In genomic region chr7:46759711-46760480, GRCh38 we compare ENCODE assay signal across 17 cellular contexts.
A peak's percentile ranks its signal among the peaks of the same experiment; 100 is the strongest.
DNase-seq lines count a peak whose midpoint lies in the region; ATAC-seq and TF ChIP-seq lines count a peak whose summit lies in the region.
"Had no signal": no experiment of that assay in that cellular context is flagged by ENCODE, and none has a peak within 500 bp of the region (broad histone marks: within the 10 kb centered on the region; RNA-seq: fewer than 3 reads in every experiment).

No MANE protein-coding gene starts in this region.

- no peaks in the 10 kb centered on the region for H3K36me3 ChIP-seq in neural progenitor cell
- H3K36me3 ChIP-seq: sigmoid colon, WERI-Rb-1 had no signal

- no peaks in the 10 kb centered on the region for H3K9me3 Mint-ChIP-seq in HFFc6
- H3K9me3 Mint-ChIP-seq in activated naive CD4-positive, alpha-beta T cell treated with anti-CD3 and anti-CD28 coated beads for 36 hours, result peaks cover 9% of the 10 kb centered on the region
- no peaks in the 10 kb centered on the region for H3K9me3 Mint-ChIP-seq in neural progenitor cell

- ATAC-seq in HG03139 (IDR thresholded peaks at IDR 0.05; ENCODE audit: unreplicated experiment), result no peak

- no peaks in the 10 kb centered on the region for H3K79me2 ChIP-seq in neural progenitor cell (ENCODE audit: low read depth)

- H3K4me3 Mint-ChIP-seq in HFFc6 (no peak overlapping the region), neural progenitor cell (no peak overlapping the region)
- H3K4me3 Mint-ChIP-seq in activated naive CD4-positive, alpha-beta T cell treated with anti-CD3 and anti-CD28 coated beads for 36 hours, result no peak overlapping the region

- H3K9me3 ChIP-seq in neural progenitor cell (ENCODE audit: low read depth), result no peaks in the 10 kb centered on the region
- H3K9me3 ChIP-seq: sigmoid colon had no signal

- TF ChIP-seq CTCF in AG09309 (IDR thresholded peaks at IDR 0.05; ENCODE audit: control insufficient read depth, insufficient read depth, low read depth, low read length, missing control alignments), result no peak
- TF ChIP-seq CTCF in HFFc6 (IDR thresholded peaks at IDR 0.05), result no peak
- no peak for TF ChIP-seq CTCF in fibroblast of the aortic adventitia (IDR thresholded peaks at IDR 0.05; ENCODE audit: insufficient read depth, low read length)
- no peak for TF ChIP-seq CTCF in neural progenitor cell (IDR thresholded peaks at IDR 0.05)

- H3K9ac ChIP-seq in neural progenitor cell, result no peak overlapping the region

- no peaks in the 10 kb centered on the region for H4K20me1 ChIP-seq in neural progenitor cell (ENCODE audit: low read depth)

- H3K36me3 Mint-ChIP-seq in HFFc6 (ENCODE audit: low read depth) (0 out of 2 replicates have a peak, but pooled peaks cover 3% of the 10 kb centered on the region), neural progenitor cell (no peaks in the 10 kb centered on the region)
- no peaks in the 10 kb centered on the region for H3K36me3 Mint-ChIP-seq in activated naive CD4-positive, alpha-beta T cell treated with anti-CD3 and anti-CD28 coated beads for 36 hours (ENCODE audit: low read depth)

- no peak overlapping the region for H2AFZ ChIP-seq in neural progenitor cell (replicated peaks)

- H3K27ac ChIP-seq in neural progenitor cell, result no peak overlapping the region
- H3K27ac ChIP-seq: coronary artery, sigmoid colon, WERI-Rb-1 had no signal

- no peaks in the 10 kb centered on the region for H3K4me1 ChIP-seq in neural progenitor cell

- peaks cover 37% of the 10 kb centered on the region for H3K4me1 Mint-ChIP-seq in HFFc6 (ENCODE audit: low read depth)
- H3K4me1 Mint-ChIP-seq in activated naive CD4-positive, alpha-beta T cell treated with anti-CD3 and anti-CD28 coated beads for 36 hours (ENCODE audit: low read depth), result no peaks in the 10 kb centered on the region
- no peaks in the 10 kb centered on the region for H3K4me1 Mint-ChIP-seq in neural progenitor cell

- no peak overlapping the region for H3K4me3 ChIP-seq in AG09309 (ENCODE audit: control insufficient read depth, low read depth, low read length)
- H3K4me3 ChIP-seq in fibroblast of the aortic adventitia (ENCODE audit: low read depth, low read length), result no peak overlapping the region
- H3K4me3 ChIP-seq in neural progenitor cell, result no peak overlapping the region
- H3K4me3 ChIP-seq: coronary artery, sigmoid colon had no signal

- H3F3A ChIP-seq in neural progenitor cell (ENCODE audit: low read depth), result no peaks in the 10 kb centered on the region

- CTCF ChIA-PET in activated naive CD4-positive, alpha-beta T cell treated with anti-CD3 and anti-CD28 coated beads for 36 hours (lab: Charles Lee), result no interaction called here

- H3K27me3 Mint-ChIP-seq in HFFc6 (ENCODE audit: insufficient read depth), result no peaks in the 10 kb centered on the region
- no peaks in the 10 kb centered on the region for H3K27me3 Mint-ChIP-seq in activated naive CD4-positive, alpha-beta T cell treated with anti-CD3 and anti-CD28 coated beads for 36 hours (ENCODE audit: low read depth)
- H3K27me3 Mint-ChIP-seq in neural progenitor cell (ENCODE audit: insufficient read depth, low read depth), result no peaks in the 10 kb centered on the region

- intact Hi-C loops in activated naive CD4-positive, alpha-beta T cell treated with anti-CD3 and anti-CD28 coated beads for 36 hours (cut with micrococcal nuclease), result no loop called here

- DNase-seq in AG09309 (ENCODE audit: low read depth) (peak; percentile 49), HFFc6 (peak; percentile 39), astrocyte of the hippocampus (ENCODE audit: low read depth, low spot score) (peak; percentile 60), fibroblast of the aortic adventitia (ENCODE audit: low read depth) (peak; percentile 67), SHP77 treated with DMSO at 0.1 percent for 48 hours (lab: John Stamatoyannopoulos, UW) (no peak), neural progenitor cell (ENCODE audit: low spot score) (no peak)
- no peak for DNase-seq in activated naive CD4-positive, alpha-beta T cell treated with anti-CD3 and anti-CD28 coated beads for 36 hours
- DNase-seq: amygdala; Calu3; kidney; NCI-H1048; sigmoid colon; stimulated activated CD4-positive, alpha-beta T cell treated with anti-CD3 and anti-CD28 coated beads, Interleukin-2, amount 100 ng/mL, for 24 hours; WERI-Rb-1 had no signal

- no peak overlapping the region for H3K27ac Mint-ChIP-seq in HFFc6
- H3K27ac Mint-ChIP-seq in activated naive CD4-positive, alpha-beta T cell treated with anti-CD3 and anti-CD28 coated beads for 36 hours, result no peak overlapping the region
- H3K27ac Mint-ChIP-seq in neural progenitor cell, result no peak overlapping the region
- H3K27ac Mint-ChIP-seq: activated T-helper 2 cell treated with anti-CD3 and anti-CD28 coated beads, Interferon-gamma antibody, Interleukin-2, Interleukin-4, amounts not matched to agents 10 μg/mL and 5 μg/mL and 100 μg/mL, durations not matched to agents 14 hours and 24 hours and 36 hours had no signal

- H3K4me2 ChIP-seq in neural progenitor cell, result no peak overlapping the region

- H3K27me3 ChIP-seq in neural progenitor cell, result no peaks in the 10 kb centered on the region
- H3K27me3 ChIP-seq: sigmoid colon had no signal

Comparison
In these comparisons a context has a peak if more than half of its experiments do, and no peak if none do; other contexts are left out.
1. DNase-seq: peak in AG09309 (single experiment), HFFc6 (single experiment), astrocyte of the hippocampus (single experiment) and fibroblast of the aortic adventitia (single experiment); none in activated naive CD4-positive, alpha-beta T cell treated with anti-CD3 and anti-CD28 coated beads for 36 hours (single experiment), SHP77 treated with DMSO at 0.1 percent for 48 hours (single experiment) and neural progenitor cell (single experiment).